ENCODE assay signal across 8 cellular contexts in genomic region chr3:55485208-55485791, GRCh38. TPM values are rescaled to one million over a fixed set of nuclear protein-coding genes. Genes with fewer than 3 reads are reported as not detected.
DNase-seq lines count a peak whose midpoint lies in the region; TF ChIP-seq lines count a peak whose summit lies in the region.

No MANE protein-coding gene starts in this region.

- no peak overlapping the region for H2AFZ ChIP-seq in GM23248

- H4K20me1 ChIP-seq in GM23248 (ENCODE audit: insufficient read depth): no peaks in the 10 kb centered on the region

- peak; percentile 86 for DNase-seq in GM10248 (ENCODE audit: extremely low spot score)
- peak; percentile 82 for DNase-seq in GM23248
- DNase-seq in M059J (ENCODE audit: low read depth): peak; percentile 78
- peak; percentile 35 for DNase-seq in UCSD-AML1 (lab: John Stamatoyannopoulos, UW; ENCODE audit: unreplicated experiment)
- DNase-seq in esophagus squamous epithelium (lab: John Stamatoyannopoulos, UW): no peak
- no peak for DNase-seq in COR-L47 (lab: John Stamatoyannopoulos, UW)

- peak overlapping the region; percentile 100 for H3K4me2 ChIP-seq in GM23248 (ENCODE audit: unreplicated experiment)

- H3K9me3 ChIP-seq in GM23248 (ENCODE audit: low read depth) (no peaks in the 10 kb centered on the region), esophagus squamous epithelium (no peaks in the 10 kb centered on the region), muscle layer of colon (ENCODE audit: low read length) (no peaks in the 10 kb centered on the region), thymus (ENCODE audit: control insufficient read depth) (no peaks in the 10 kb centered on the region)

- H3K27ac ChIP-seq in GM23248: peak overlapping the region; percentile 86
- H3K27ac ChIP-seq in esophagus squamous epithelium: peak overlapping the region; percentile 59 to 93 (median 90)
- peak overlapping the region; percentile 53 for H3K27ac ChIP-seq in muscle layer of colon (ENCODE audit: low read depth, low read length)
- no peak overlapping the region for H3K27ac ChIP-seq in thymus (ENCODE audit: low read depth)

- peaks cover 7% of the 10 kb centered on the region; the same call in 1 of the 2 replicates for H3K4me1 ChIP-seq in GM23248 (ENCODE audit: insufficient read depth)
- H3K4me1 ChIP-seq in esophagus squamous epithelium: peaks cover 20 to 89% (median 27%) of the 10 kb centered on the region in 3 donors
- H3K4me1 ChIP-seq in muscle layer of colon (ENCODE audit: insufficient read depth, low read length): peaks cover 22% of the 10 kb centered on the region
- peaks cover 4% of the 10 kb centered on the region for H3K4me1 ChIP-seq in thymus (ENCODE audit: control insufficient read depth, insufficient read depth, low read length)

- H3K4me3 ChIP-seq in GM23248: peak overlapping the region; percentile 97
- peak overlapping the region; percentile 69 to 89 (median 80) for H3K4me3 ChIP-seq in esophagus squamous epithelium
- H3K4me3 ChIP-seq in muscle layer of colon (ENCODE audit: low read depth in 1 of 2, low read length in 2 of 2): peak overlapping the region; percentile 81 to 92
- H3K4me3 ChIP-seq in thymus (ENCODE audit: low read length): peak overlapping the region; percentile 79

- no peak for TF ChIP-seq POLR2A in esophagus squamous epithelium (IDR thresholded peaks at IDR 0.05)

- CTCF ChIA-PET in GM10248 (lab: Yijun Ruan, JAX): interaction anchor here (4.9 to 5.5 kb wide), 2 partner anchors 236 to 261 kb away, joined by 28 to 43 read pairs; no protein-coding TSS in a partner anchor

- in situ Hi-C loops in GM23248 (cut with MboI): loop anchor here (10.0 to 25.0 kb wide), 3 partner anchors 320 to 1048 kb away; no protein-coding TSS in a partner anchor

- POLR2A ChIA-PET in GM10248 (lab: Yijun Ruan, JAX): no interaction called here

- intact Hi-C loops in esophagus squamous epithelium (cut with DNase I): loop anchor here (10.0 kb wide), 1 partner anchor 420 kb away; no protein-coding TSS in a partner anchor

- H3K79me2 ChIP-seq in GM23248 (ENCODE audit: insufficient read depth): peaks cover 75% of the 10 kb centered on the region

- H3F3A ChIP-seq in GM23248 (ENCODE audit: insufficient read depth): peaks cover 39% of the 10 kb centered on the region

- no peaks in the 10 kb centered on the region for H3K9me2 ChIP-seq in GM23248 (ENCODE audit: insufficient read depth)

- WGBS in GM23248 (ENCODE audit: low coverage in 1 of 2, low lambda C conversion rate in 2 of 2, missing lambda C conversion rate in 2 of 2), 2 experiments: 36 to 38% methylated on average over 24 to 40 of the region's 40 CpGs
- WGBS in esophagus squamous epithelium, 2 donors: 4 to 8% methylated on average over 7 to 17 of the region's 40 CpGs
- WGBS in thymus: 4% methylated on average over 40 of the region's 40 CpGs

- H3K9ac ChIP-seq in GM23248: peak overlapping the region; percentile 92
- peak overlapping the region; percentile 88 for H3K9ac ChIP-seq in muscle layer of colon (ENCODE audit: low read length)

- no peaks in the 10 kb centered on the region; the same call in none of the 2 replicates for H3K36me3 ChIP-seq in GM23248 (ENCODE audit: low read depth)
- no peaks in the 10 kb centered on the region for H3K36me3 ChIP-seq in esophagus squamous epithelium
- no peaks in the 10 kb centered on the region for H3K36me3 ChIP-seq in muscle layer of colon (ENCODE audit: insufficient read depth, low read length)
- H3K36me3 ChIP-seq in thymus (ENCODE audit: control insufficient read depth, insufficient read depth): no peaks in the 10 kb centered on the region

- TF ChIP-seq CTCF in GM10248 (IDR thresholded peaks at IDR 0.05; ENCODE audit: control extremely low read depth, extremely low read depth, low read depth, missing control alignments) (peak; percentile 73), esophagus squamous epithelium (IDR thresholded peaks at IDR 0.05) (peak; percentile 40 to 88 (median 46))

- no peaks in the 10 kb centered on the region for H3K27me3 ChIP-seq in GM23248 (replicated peaks; ENCODE audit: insufficient read depth)
- H3K27me3 ChIP-seq in esophagus squamous epithelium: peaks cover 0 to 90% (median 0%) of the 10 kb centered on the region in 4 donors
- H3K27me3 ChIP-seq in muscle layer of colon (ENCODE audit: control insufficient read depth in 1 of 2, insufficient read depth in 2 of 2, low read length in 2 of 2): peaks cover 0 to 4% of the 10 kb centered on the region in 2 donors
- H3K27me3 ChIP-seq in thymus (ENCODE audit: control insufficient read depth, insufficient read depth): peaks cover 76% of the 10 kb centered on the region

RNA-seq across cellular contexts. Expression of gene WNT5A, which starts 1.8 kb away (rescaled TPM):
- 281 and 298 TPM in 2 replicates for total RNA-seq in GM23248 (2014; rRNA removed; shearing (Covaris generic))
- polyA plus RNA-seq in GM23248 (2016; fragmentation: Nextera tagmentation; extraction: Ambion mirVana) (74.0 and 76.1 TPM in 2 replicates), thymus (5.5 TPM)
- 92.8 and 113 TPM in 2 replicates for total RNA-seq in M059J (2014; rRNA removed; shearing (Covaris generic))
- 10 to 100 TPM; 15.8 to 90.4 (median 30.7) TPM for total RNA-seq in esophagus squamous epithelium

Comparison
In these comparisons a context has a peak if more than half of its experiments do, and no peak if none do; other contexts are left out.
1. DNase-seq: peak in GM10248 (single experiment), GM23248 (single experiment), M059J (single experiment) and UCSD-AML1 (single experiment); none in esophagus squamous epithelium (single experiment) and COR-L47 (single experiment).
2. Peak in every context shown above with its lines, with median percentiles within 50 percentile points of each other: H3K4me3 ChIP-seq.